Comparison of ENCODE assay signal across 26 cellular contexts in genomic region chr22:24149191-24149590, GRCh38. TPM values are rescaled to one million over a fixed set of nuclear protein-coding genes. Genes with fewer than 3 reads are reported as not detected.
DNase-seq lines count a peak whose midpoint lies in the region; ATAC-seq and TF ChIP-seq lines count a peak whose summit lies in the region.
"Had no signal": no experiment of that assay in that cellular context is flagged by ENCODE, and none has a peak within 500 bp of the region (broad histone marks: within the 10 kb centered on the region; RNA-seq: fewer than 3 reads in every experiment).

No MANE protein-coding gene starts in this region.

- peak overlapping the region; percentile 0 to 68 for H3K27ac Mint-ChIP-seq in activated naive CD4-positive, alpha-beta T cell treated with anti-CD3 and anti-CD28 coated beads, Interleukin-2, amount 50 U/mL, for 72 hours
- H3K27ac Mint-ChIP-seq: activated T-cell treated with anti-CD3 and anti-CD28 coated beads, Interleukin-2, amount 50 U/mL, for 72 hours had no signal

- no peaks in the 10 kb centered on the region for H3K36me3 Mint-ChIP-seq in activated naive CD4-positive, alpha-beta T cell treated with anti-CD3 and anti-CD28 coated beads, Interleukin-2, amount 50 U/mL, for 72 hours
- H3K36me3 Mint-ChIP-seq: immature natural killer cell had no signal

- no peak overlapping the region for H2AFZ ChIP-seq in hepatocyte

- H3K79me2 ChIP-seq in hepatocyte, result no peaks in the 10 kb centered on the region

- H3K36me3 ChIP-seq in hepatocyte (replicated peaks; ENCODE audit: insufficient read depth, low read depth) (no peaks in the 10 kb centered on the region), tibial nerve (peaks cover 0 to 9% (median 0%) of the 10 kb centered on the region in 3 donors), spleen (peaks cover 0 to 17% (median 0%) of the 10 kb centered on the region in 6 donors)
- H3K36me3 ChIP-seq: pancreas had no signal

- no peaks in the 10 kb centered on the region for H3K9me3 Mint-ChIP-seq in activated naive CD4-positive, alpha-beta T cell treated with anti-CD3 and anti-CD28 coated beads, Interleukin-2, amount 50 U/mL, for 72 hours
- H3K9me3 Mint-ChIP-seq: activated T-cell treated with anti-CD3 and anti-CD28 coated beads, Interleukin-2, amount 50 U/mL, for 72 hours; immature natural killer cell had no signal

- H3K27ac ChIP-seq in RWPE1 (peak overlapping the region; percentile 76; the same call in 1 of the 2 replicates), hepatocyte (peak overlapping the region; percentile 82), tibial nerve (peak overlapping the region in 3 of 4 donors; percentile 37 to 77 (median 52)), spleen (peak overlapping the region in 3 of 8 donors; percentile 83 to 88 (median 85))
- H3K27ac ChIP-seq: pancreas, VCaP had no signal

- no peaks in the 10 kb centered on the region for H4K20me1 ChIP-seq in hepatocyte (ENCODE audit: insufficient read depth, poor library complexity, severe bottlenecking)

- H3K27me3 ChIP-seq in hepatocyte (no peaks in the 10 kb centered on the region), tibial nerve (no peaks in the 10 kb centered on the region), spleen (replicated peaks in 1 of 7) (no peaks in the 10 kb centered on the region)
- H3K27me3 ChIP-seq: heart left ventricle, pancreas had no signal

- 96% methylated on average over 4 of the region's 4 CpGs for WGBS in hepatocyte (ENCODE audit: low lambda C conversion rate, missing lambda C conversion rate)
- 85 to 89% methylated on average over 4 of the region's 4 CpGs for WGBS in tibial nerve, 2 donors
- WGBS in spleen, 5 donors, result 95 to 99% (median 97%) methylated on average over 4 of the region's 4 CpGs

- CTCF ChIA-PET in RWPE1 (lab: Yijun Ruan, JAX), result no interaction called here

- POLR2A ChIA-PET in RWPE1 (lab: Yijun Ruan, JAX; ENCODE audit: low non-redundant PET), result no interaction called here

- no peaks in the 10 kb centered on the region for H3K9me2 ChIP-seq in hepatocyte (replicated peaks; ENCODE audit: insufficient read depth)

- TF ChIP-seq EP300 in tibial nerve (IDR thresholded peaks at IDR 0.05), result no peak

- intact Hi-C loops in spleen (cut with DNase I; ENCODE audit: low total_unique reads), result no loop called here

- H3K9me3 ChIP-seq in hepatocyte (ENCODE audit: low read depth) (no peaks in the 10 kb centered on the region), tibial nerve (no peaks in the 10 kb centered on the region), spleen (no peaks in the 10 kb centered on the region)
- H3K9me3 ChIP-seq: heart left ventricle, pancreas had no signal

- no peak for DNase-seq in activated naive CD4-positive, alpha-beta T cell treated with anti-CD3 and anti-CD28 coated beads, Interleukin-2, amount 50 U/mL, for 72 hours (ENCODE audit: low spot score in 2 of 2)
- DNase-seq in activated naive CD4-positive, alpha-beta T cell (lab: John Stamatoyannopoulos, UW), result no peak
- no peak for DNase-seq in RWPE1 (ENCODE audit: low spot score)
- DNase-seq in hepatocyte (ENCODE audit: low spot score), result no peak
- DNase-seq in tibial nerve (ENCODE audit: low spot score in 2 of 2), result no peak
- no peak for DNase-seq in spleen
- DNase-seq in kidney tubule cell (ENCODE audit: low spot score), result no peak
- no peak for DNase-seq in cortex of kidney (lab: John Stamatoyannopoulos, UW)
- DNase-seq: activated CD4-positive, alpha-beta T cell treated with anti-CD3 and anti-CD28 coated beads, Interleukin-2, amount 50 U/mL, for 48 hours; activated T-cell treated with anti-CD3 and anti-CD28 coated beads, Interleukin-2, amount 50 U/mL, for 72 hours; amygdala; C1 segment of cervical spinal cord; cerebellar nuclear complex; DMS53; effector memory CD4-positive, alpha-beta T cell; heart left ventricle; immature natural killer cell; NCI-H1417; OCI-M1; pancreas; SIG-M5; stimulated activated CD4-positive, alpha-beta T cell treated with anti-CD3 and anti-CD28 coated beads, Interleukin-1b, Interleukin-23, amount 100 ng/mL, for 48 hours; stimulated activated naive CD4-positive, alpha-beta T cell treated with Interleukin-2 at 50 U/mL for 16 hours had no signal

- TF ChIP-seq POLR2A in tibial nerve (IDR thresholded peaks at IDR 0.05) (no peak), spleen (IDR thresholded peaks at IDR 0.05) (no peak)

- H3K4me1 ChIP-seq in hepatocyte (ENCODE audit: insufficient read depth) (peaks cover 49% of the 10 kb centered on the region), tibial nerve (peaks cover 4 to 58% (median 49%) of the 10 kb centered on the region in 4 donors), spleen (peaks cover 43 to 74% (median 58%) of the 10 kb centered on the region in 6 donors)

- no peak for ATAC-seq in activated naive CD4-positive, alpha-beta T cell treated with anti-CD3 and anti-CD28 coated beads, Interleukin-2, amount 50 U/mL, for 72 hours
- ATAC-seq: activated T-cell treated with anti-CD3 and anti-CD28 coated beads, Interleukin-2, amount 50 U/mL, for 72 hours; GM12878; heart left ventricle; pancreas had no signal

- TF ChIP-seq CTCF in RWPE1 (conservative IDR thresholded peaks at IDR 0.05; ENCODE audit: low read depth) (no peak), hepatocyte (IDR thresholded peaks at IDR 0.05; ENCODE audit: poor library complexity) (no peak), tibial nerve (IDR thresholded peaks at IDR 0.05) (no peak), spleen (IDR thresholded peaks at IDR 0.05 in 8 of 11, conservative IDR thresholded peaks at IDR 0.05 in 3 of 11) (no peak)

- H3K4me3 ChIP-seq in hepatocyte (no peak overlapping the region), tibial nerve (no peak overlapping the region), spleen (no peak overlapping the region)
- H3K4me3 ChIP-seq: GM12878, heart left ventricle, lung, pancreas had no signal

- no peak overlapping the region for H3K4me2 ChIP-seq in hepatocyte

RNA-seq across cellular contexts. Expression of gene SUSD2, which starts 32.1 kb away (rescaled TPM):
- 1 to 10 TPM in 1 of 2 donors, under 1 TPM in 1; 0.20 to 1.6 TPM for total RNA-seq in activated naive CD4-positive, alpha-beta T cell treated with anti-CD3 and anti-CD28 coated beads, Interleukin-2, amount 50 U/mL, for 72 hours
- total RNA-seq in hepatocyte (6.1 and 9.7 TPM in 2 replicates), tibial nerve (1 to 10 TPM; 9.0 to 9.6 (median 9.4) TPM), spleen (1 to 10 TPM; 1.4 to 9.0 (median 3.2) TPM)
- polyA plus RNA-seq in hepatocyte (6.9 and 10.8 TPM in 2 replicates), spleen (1 to 10 TPM; 2.2 to 4.0 (median 3.6) TPM)
